ENCODE assay signal across 15 cellular contexts in genomic region chr2:128661955-128662564, GRCh38.
DNase-seq lines count a peak whose midpoint lies in the region; ATAC-seq and TF ChIP-seq lines count a peak whose summit lies in the region.
"Had no signal": no experiment of that assay in that cellular context is flagged by ENCODE, and none has a peak within 500 bp of the region (broad histone marks: within the 10 kb centered on the region; RNA-seq: fewer than 3 reads in every experiment).

No MANE protein-coding gene starts in this region.

- intact Hi-C loops in activated CD4-positive, alpha-beta T cell treated with anti-CD3 and anti-CD28 coated beads, Interleukin-2, amount 10 ng/mL, durations not matched to agents 24 days and 14 days (cut with micrococcal nuclease) = no loop called here
- intact Hi-C loops in posterior vena cava (cut with DNase I) = no loop called here
- intact Hi-C loops in activated CD8-positive, alpha-beta T cell treated with anti-CD3 and anti-CD28 coated beads for 36 hours (cut with micrococcal nuclease) = no loop called here

- H3K27ac Mint-ChIP-seq in activated CD4-positive, alpha-beta T cell treated with anti-CD3 and anti-CD28 coated beads, Interleukin-2, amount 10 ng/mL, durations not matched to agents 24 days and 14 days = no peak overlapping the region
- no peak overlapping the region for H3K27ac Mint-ChIP-seq in activated CD4-positive, alpha-beta T cell treated with anti-CD3 and anti-CD28 coated beads, Interleukin-2, amount 10 ng/mL, durations not matched to agents 7 days and 5 days
- H3K27ac Mint-ChIP-seq in glutamatergic neuron (ENCODE audit: unreplicated experiment) = no peak overlapping the region
- no peak overlapping the region for H3K27ac Mint-ChIP-seq in activated CD8-positive, alpha-beta T cell treated with anti-CD3 and anti-CD28 coated beads for 36 hours
- H3K27ac Mint-ChIP-seq: H9 had no signal

- H3K9me3 Mint-ChIP-seq in activated CD4-positive, alpha-beta T cell treated with anti-CD3 and anti-CD28 coated beads, Interleukin-2, amount 10 ng/mL, durations not matched to agents 24 days and 14 days = no peaks in the 10 kb centered on the region
- no peaks in the 10 kb centered on the region for H3K9me3 Mint-ChIP-seq in activated CD4-positive, alpha-beta T cell treated with anti-CD3 and anti-CD28 coated beads, Interleukin-2, amount 10 ng/mL, durations not matched to agents 7 days and 5 days
- H3K9me3 Mint-ChIP-seq in glutamatergic neuron (ENCODE audit: unreplicated experiment) = peaks cover 5% of the 10 kb centered on the region
- no peaks in the 10 kb centered on the region for H3K9me3 Mint-ChIP-seq in activated CD8-positive, alpha-beta T cell treated with anti-CD3 and anti-CD28 coated beads for 36 hours
- H3K9me3 Mint-ChIP-seq: H9 had no signal

- peaks cover 20% of the 10 kb centered on the region for H3K27me3 Mint-ChIP-seq in activated CD4-positive, alpha-beta T cell treated with anti-CD3 and anti-CD28 coated beads, Interleukin-2, amount 10 ng/mL, durations not matched to agents 24 days and 14 days
- H3K27me3 Mint-ChIP-seq in activated CD4-positive, alpha-beta T cell treated with anti-CD3 and anti-CD28 coated beads, Interleukin-2, amount 10 ng/mL, durations not matched to agents 7 days and 5 days = peaks cover 22% of the 10 kb centered on the region
- H3K27me3 Mint-ChIP-seq in glutamatergic neuron (ENCODE audit: unreplicated experiment) = peaks cover 9% of the 10 kb centered on the region
- peaks cover 13% of the 10 kb centered on the region for H3K27me3 Mint-ChIP-seq in activated CD8-positive, alpha-beta T cell treated with anti-CD3 and anti-CD28 coated beads for 36 hours

- no peaks in the 10 kb centered on the region for H3K36me3 Mint-ChIP-seq in activated CD4-positive, alpha-beta T cell treated with anti-CD3 and anti-CD28 coated beads, Interleukin-2, amount 10 ng/mL, durations not matched to agents 24 days and 14 days (ENCODE audit: low read depth)
- H3K36me3 Mint-ChIP-seq in activated CD4-positive, alpha-beta T cell treated with anti-CD3 and anti-CD28 coated beads, Interleukin-2, amount 10 ng/mL, durations not matched to agents 7 days and 5 days (ENCODE audit: low read depth) = no peaks in the 10 kb centered on the region
- H3K36me3 Mint-ChIP-seq in glutamatergic neuron (ENCODE audit: unreplicated experiment) = peaks cover 13% of the 10 kb centered on the region
- no peaks in the 10 kb centered on the region for H3K36me3 Mint-ChIP-seq in activated CD8-positive, alpha-beta T cell treated with anti-CD3 and anti-CD28 coated beads for 36 hours (ENCODE audit: low read depth)

- H3K4me1 Mint-ChIP-seq in activated CD4-positive, alpha-beta T cell treated with anti-CD3 and anti-CD28 coated beads, Interleukin-2, amount 10 ng/mL, durations not matched to agents 24 days and 14 days = no peaks in the 10 kb centered on the region
- no peaks in the 10 kb centered on the region for H3K4me1 Mint-ChIP-seq in activated CD4-positive, alpha-beta T cell treated with anti-CD3 and anti-CD28 coated beads, Interleukin-2, amount 10 ng/mL, durations not matched to agents 7 days and 5 days
- peaks cover 21% of the 10 kb centered on the region for H3K4me1 Mint-ChIP-seq in glutamatergic neuron (ENCODE audit: low read depth, unreplicated experiment)
- no peaks in the 10 kb centered on the region for H3K4me1 Mint-ChIP-seq in activated CD8-positive, alpha-beta T cell treated with anti-CD3 and anti-CD28 coated beads for 36 hours (ENCODE audit: low read depth)

- POLR2A ChIA-PET in activated CD4-positive, alpha-beta T cell treated with anti-CD3 and anti-CD28 coated beads, Interleukin-2, amount 10 ng/mL, durations not matched to agents 7 days and 5 days (lab: Charles Lee) = no interaction called here
- POLR2A ChIA-PET in activated CD8-positive, alpha-beta T cell treated with anti-CD3 and anti-CD28 coated beads for 36 hours (lab: Charles Lee) = no interaction called here

- DNase-seq in activated CD4-positive, alpha-beta T cell treated with anti-CD3 and anti-CD28 coated beads, Interleukin-2, amount 10 ng/mL, durations not matched to agents 24 days and 14 days = peak; percentile 40
- no peak for DNase-seq in activated CD4-positive, alpha-beta T cell treated with anti-CD3 and anti-CD28 coated beads, Interleukin-2, amount 10 ng/mL, durations not matched to agents 7 days and 5 days
- peak; percentile 4 for DNase-seq in glutamatergic neuron
- DNase-seq in posterior vena cava (ENCODE audit: low spot score) = peak; percentile 51
- no peak for DNase-seq in activated CD8-positive, alpha-beta T cell treated with anti-CD3 and anti-CD28 coated beads for 36 hours
- no peak for DNase-seq in SW480 (ENCODE audit: low spot score)
- DNase-seq in putamen (ENCODE audit: low spot score) = no peak
- DNase-seq: C1 segment of cervical spinal cord, H9, NCI-H187 treated with DMSO at 0.1 percent for 48 hours, NCI-H2171 treated with DMSO at 0.1 percent for 48 hours, NCI-H510A, Peyer's patch, SHP77 treated with DMSO at 0.1 percent for 48 hours had no signal

- ATAC-seq in activated CD8-positive, alpha-beta T cell treated with anti-CD3 and anti-CD28 coated beads for 36 hours = no peak
- ATAC-seq in GM19395 (IDR thresholded peaks at IDR 0.05; ENCODE audit: unreplicated experiment) = no peak

- TF ChIP-seq CTCF in glutamatergic neuron (IDR thresholded peaks at IDR 0.05; ENCODE audit: partially characterized antibody, unreplicated experiment) = no peak
- no peak for TF ChIP-seq CTCF in activated CD8-positive, alpha-beta T cell treated with anti-CD3 and anti-CD28 coated beads for 36 hours (IDR thresholded peaks at IDR 0.05)

- no peak overlapping the region for H3K4me3 Mint-ChIP-seq in activated CD4-positive, alpha-beta T cell treated with anti-CD3 and anti-CD28 coated beads, Interleukin-2, amount 10 ng/mL, durations not matched to agents 24 days and 14 days
- no peak overlapping the region for H3K4me3 Mint-ChIP-seq in activated CD4-positive, alpha-beta T cell treated with anti-CD3 and anti-CD28 coated beads, Interleukin-2, amount 10 ng/mL, durations not matched to agents 7 days and 5 days
- H3K4me3 Mint-ChIP-seq in glutamatergic neuron (ENCODE audit: unreplicated experiment) = no peak overlapping the region
- H3K4me3 Mint-ChIP-seq in activated CD8-positive, alpha-beta T cell treated with anti-CD3 and anti-CD28 coated beads for 36 hours = no peak overlapping the region
- H3K4me3 Mint-ChIP-seq: H9 had no signal

- CTCF ChIA-PET in activated CD4-positive, alpha-beta T cell treated with anti-CD3 and anti-CD28 coated beads, Interleukin-2, amount 10 ng/mL, durations not matched to agents 7 days and 5 days (lab: Charles Lee) = interaction anchor here (1.2 kb wide), 1 partner anchor 9 kb away, joined by 3 read pairs; no protein-coding TSS in a partner anchor
- CTCF ChIA-PET in activated CD8-positive, alpha-beta T cell treated with anti-CD3 and anti-CD28 coated beads for 36 hours (lab: Charles Lee) = no interaction called here

Comparison
In these comparisons a context has a peak if more than half of its experiments do, and no peak if none do; other contexts are left out.
1. DNase-seq: peak in activated CD4-positive, alpha-beta T cell treated with anti-CD3 and anti-CD28 coated beads, Interleukin-2, amount 10 ng/mL, durations not matched to agents 24 days and 14 days (single experiment), glutamatergic neuron (single experiment) and posterior vena cava (single experiment); none in activated CD4-positive, alpha-beta T cell treated with anti-CD3 and anti-CD28 coated beads, Interleukin-2, amount 10 ng/mL, durations not matched to agents 7 days and 5 days (single experiment), activated CD8-positive, alpha-beta T cell treated with anti-CD3 and anti-CD28 coated beads for 36 hours (single experiment), SW480 (single experiment) and putamen (single experiment).